9 cellular contexts compared by ENCODE assay signal in genomic region chr2:63819765-63820717, GRCh38. TPM values are rescaled to one million over a fixed set of nuclear protein-coding genes. Genes with fewer than 3 reads are reported as not detected.
A peak's percentile ranks its signal among the peaks of the same experiment; 100 is the strongest.
DNase-seq lines count a peak whose midpoint lies in the region; ATAC-seq, FAIRE-seq and TF ChIP-seq lines count a peak whose summit lies in the region.
"Had no signal": no experiment of that assay in that cellular context is flagged by ENCODE, and none has a peak within 500 bp of the region (broad histone marks: within the 10 kb centered on the region; RNA-seq: fewer than 3 reads in every experiment).

No MANE protein-coding gene starts in this region.

- TF ChIP-seq CTCF in K562 (IDR thresholded peaks at IDR 0.05 in 2 of 3, conservative IDR thresholded peaks at IDR 0.05 in 1 of 3; ENCODE audit: insufficient read depth in 2 of 3, low read depth in 1 of 3, low read length in 3 of 3) = no peak
- TF ChIP-seq CTCF in liver (IDR thresholded peaks at IDR 0.05; ENCODE audit: low read depth, low read length, missing input control) = no peak
- no peak for TF ChIP-seq CTCF in adrenal gland (IDR thresholded peaks at IDR 0.05)

- no peaks in the 10 kb centered on the region; the same call in 1 of the 2 replicates for H3K9me3 ChIP-seq in K562 (replicated peaks; ENCODE audit: control insufficient read depth, insufficient read depth, low read depth, low read length)
- no peaks in the 10 kb centered on the region for H3K9me3 ChIP-seq in liver (ENCODE audit: control insufficient read depth in 4 of 4, low read length in 3 of 4)
- no peaks in the 10 kb centered on the region for H3K9me3 ChIP-seq in adrenal gland (replicated peaks in 1 of 3)

- H4K20me1 ChIP-seq in K562 (replicated peaks; ENCODE audit: control insufficient read depth, insufficient read depth, low read length) = no peaks in the 10 kb centered on the region

- H3K9ac ChIP-seq in K562 (ENCODE audit: insufficient read depth in 1 of 2, low read depth in 2 of 2, low read length in 2 of 2) (no peak overlapping the region), liver (ENCODE audit: low read depth in 1 of 2, low read length in 2 of 2) (peak overlapping the region; percentile 50 to 90)

- intact Hi-C loops in K562 (cut with micrococcal nuclease) (no loop called here), adrenal gland (cut with DNase I) (no loop called here)

- TF ChIP-seq RAD21 in K562 (CRISPR knock-in tag; conservative IDR thresholded peaks at IDR 0.05 in 1 of 2, IDR thresholded peaks at IDR 0.05 in 1 of 2) (no peak), liver (IDR thresholded peaks at IDR 0.05) (peak; percentile 60 to 66)

- H3K4me3 ChIP-seq in K562 = no peak overlapping the region
- no peak overlapping the region for H3K4me3 ChIP-seq in liver (ENCODE audit: low read depth in 1 of 3, low read length in 3 of 3)
- no peak overlapping the region for H3K4me3 ChIP-seq in adrenal gland

- CTCF ChIA-PET in K562 (lab: Yijun Ruan, JAX; ENCODE audit: low intra/inter-chr PET ratio) = no interaction called here

- no TSS peak for BruUV-seq in K562 (replicated peaks; lab: Mats Ljungman, UMichigan)

- H3K79me2 ChIP-seq in K562 (ENCODE audit: control insufficient read depth, insufficient read depth, low read length) = no peaks in the 10 kb centered on the region

- no peak for TF ChIP-seq EP300 in K562 (IDR thresholded peaks at IDR 0.05; ENCODE audit: low read length)

- no peak overlapping the region for H2AFZ ChIP-seq in K562 (ENCODE audit: low read depth, low read length)

- TF ChIP-seq POLR2A in K562 (conservative IDR thresholded peaks at IDR 0.05) (no peak), adrenal gland (IDR thresholded peaks at IDR 0.05) (no peak)

- H3K4me1 ChIP-seq in K562 (replicated peaks in 1 of 2; ENCODE audit: control insufficient read depth in 2 of 2, insufficient read depth in 2 of 2, low read length in 2 of 2) (no peaks in the 10 kb centered on the region), liver (ENCODE audit: control insufficient read depth in 4 of 4, insufficient read depth in 4 of 4, low read length in 3 of 4) (peaks cover 8 to 32% (median 16%) of the 10 kb centered on the region in 4 donors), adrenal gland (replicated peaks in 1 of 2) (no peaks in the 10 kb centered on the region)

- POLR2A ChIA-PET in K562 (lab: Yijun Ruan, JAX) = interaction anchor here (0.6 to 1.1 kb wide), 2 partner anchors 15 to 20 kb away, joined by 3 read pairs; no protein-coding TSS in a partner anchor

- peaks cover 0 to 3% of the 10 kb centered on the region in 2 experiments; a peak in 4 of 5 replicates for H3K27me3 ChIP-seq in K562 (ENCODE audit: control insufficient read depth in 2 of 2, insufficient read depth in 2 of 2, low read length in 2 of 2)
- H3K27me3 ChIP-seq in liver (ENCODE audit: control insufficient read depth in 4 of 4, insufficient read depth in 4 of 4, low read length in 3 of 4) = no peaks in the 10 kb centered on the region
- H3K27me3 ChIP-seq in adrenal gland = no peaks in the 10 kb centered on the region

- no peak for ATAC-seq in K562

- 6% methylated on average over 6 of the region's 6 CpGs for WGBS in K562 (ENCODE audit: insufficient coverage, low coverage, missing lambda C conversion rate)
- 25% methylated on average over 6 of the region's 6 CpGs for whole genome bisulfite sequencing in liver
- WGBS in adrenal gland, 4 donors = 62 to 73% (median 64%) methylated on average over 6 of the region's 6 CpGs

- FAIRE-seq in K562 (lab: Jason Lieb, UNC) = no peak

- in situ Hi-C loops in K562 (cut with MboI) = no loop called here

- no peaks in the 10 kb centered on the region for H3K36me3 ChIP-seq in K562 (ENCODE audit: control insufficient read depth, insufficient read depth, low read length)
- H3K36me3 ChIP-seq in liver (ENCODE audit: control insufficient read depth in 4 of 4, insufficient read depth in 3 of 4, low read depth in 1 of 4, low read length in 3 of 4) = no peaks in the 10 kb centered on the region
- no peaks in the 10 kb centered on the region for H3K36me3 ChIP-seq in adrenal gland (replicated peaks in 1 of 2)

- H3K27ac ChIP-seq in K562 (ENCODE audit: extremely low read depth, low read depth, low read length) = no peak overlapping the region
- H3K27ac ChIP-seq in liver (ENCODE audit: low read depth in 1 of 2, low read length in 2 of 2) = peak overlapping the region; percentile 87 to 89
- H3K27ac ChIP-seq in adrenal gland = no peak overlapping the region

- no peak overlapping the region for H3K4me2 ChIP-seq in K562 (ENCODE audit: insufficient read depth, low read length)

- H3K9me1 ChIP-seq in K562 (ENCODE audit: control insufficient read depth, insufficient read depth, low read length) = no peaks in the 10 kb centered on the region

- DNase-seq in NAMALWA (ENCODE audit: low spot score) = peak; percentile 46
- no peak for DNase-seq in K562 (ENCODE audit: extremely low read depth in 1 of 4, low spot score in 3 of 4)
- DNase-seq in stromal cell of bone marrow (ENCODE audit: low read depth) = peak; percentile 28
- no peak for DNase-seq in iPS-NIHi7 (ENCODE audit: extremely low spot score)
- no peak for DNase-seq in NCI-H748 treated with DMSO at 0.1 percent for 48 hours (lab: John Stamatoyannopoulos, UW)
- DNase-seq in adrenal gland = no peak
- DNase-seq: H7, NCI-H1417 treated with DMSO at 0.1 percent for 48 hours had no signal

TF ChIP-seq in K562, 482 proteins besides CTCF, POLR2A, EP300 and RAD21 (continues in another document):
- TF ChIP-seq PHTF2 (CRISPR knock-in tag; IDR thresholded peaks at IDR 0.05) = no peak
- TF ChIP-seq KDM1A (IDR thresholded peaks at IDR 0.05) = no peak
- no peak for TF ChIP-seq CEBPG (CRISPR knock-in tag; IDR thresholded peaks at IDR 0.05)
- peak; percentile 63 to 69 for TF ChIP-seq CEBPG (tag; conservative IDR thresholded peaks at IDR 0.05 in 1 of 2, IDR thresholded peaks at IDR 0.05 in 1 of 2)
- peak; percentile 49; the same call in 1 of the 2 replicates for TF ChIP-seq CEBPB (tag; IDR thresholded peaks at IDR 0.05)
- TF ChIP-seq ATF3 (IDR thresholded peaks at IDR 0.05) = peak; percentile 43; the same call in 1 of the 2 replicates
- TF ChIP-seq ATF3 (CRISPR knock-in tag; conservative IDR thresholded peaks at IDR 0.05) = no peak

TF ChIP-seq in liver, 16 proteins besides CTCF, POLR2A, EP300 and RAD21 (continues in another document):
- peak; percentile 95 for TF ChIP-seq MAX (IDR thresholded peaks at IDR 0.05)
- TF ChIP-seq FOXA1 (IDR thresholded peaks at IDR 0.05) = peak; percentile 60
- TF ChIP-seq NR2F2 (IDR thresholded peaks at IDR 0.05) = peak; percentile 39
- TF ChIP-seq REST (IDR thresholded peaks at IDR 0.05) = peak; percentile 69
- TF ChIP-seq EGR1 (IDR thresholded peaks at IDR 0.05; ENCODE audit: low read depth in 2 of 2) = peak in 1 of 2 donors; percentile 81
- TF ChIP-seq RXRA (IDR thresholded peaks at IDR 0.05) = peak; percentile 87 to 94

RNA-seq across cellular contexts. Expression of gene UGP2, which starts 21.7 kb away (rescaled TPM):
- total RNA-seq in K562 (2011; cell fraction: chromatin; rRNA removed; ENCODE audit: low replicate concordance) = 22.2 and 53.0 TPM in 2 replicates
- total RNA-seq in K562 (2011; cell fraction: nucleolus; rRNA removed) = 12.8 and 14.7 TPM in 2 replicates
- 25.4 and 36.0 TPM in 2 replicates for total RNA-seq in K562 (2011; cell fraction: nucleoplasm; rRNA removed)
- total RNA-seq in K562 (2014; rRNA removed) (25.2 and 25.5 TPM in 2 replicates), K562 (2014; rRNA removed; fragmentation: Illumina TruSeq; extraction: Trizol) (51.0 and 57.9 TPM in 2 replicates), K562 (2015; rRNA removed; fragmentation: Illumina TruSeq; extraction: Trizol) (61.5 and 62.0 TPM in 2 replicates), K562 (2021) (44.0 and 52.4 TPM in 2 replicates), liver (100 to 1,000 TPM in 1 of 2 donors, 10 to 100 TPM in 1; 76.2 to 341 TPM), adrenal gland (100 to 1,000 TPM in 4 of 8 donors, 10 to 100 TPM in 4; 83.8 to 174 (median 106) TPM)
- polyA plus RNA-seq in K562 (2011; rRNA removed) (41.6 and 67.7 TPM in 2 replicates), K562 (2014; fragmentation: Illumina TruSeq; extraction: Trizol) (56.1 and 69.3 TPM in 2 replicates), K562 (2014; fragmentation: Nextera tagmentation; extraction: Ambion mirVana) (10 to 100 TPM; 58.9 to 59.6 TPM), K562 (2014; rRNA removed) (47.3 and 48.9 TPM in 2 replicates), liver (100 to 1,000 TPM; 182 to 723 TPM), adrenal gland (100 to 1,000 TPM in 1 of 3 donors, 10 to 100 TPM in 2; 62.4 to 195 (median 73.5) TPM)
- 7.2 and 17.2 TPM in 2 replicates for polyA plus RNA-seq in K562 (2011; cell fraction: cytosol; rRNA removed)
- polyA plus RNA-seq in K562 (2011; cell fraction: nucleus; rRNA removed) = 8.2 and 14.7 TPM in 2 replicates
- 64.0 and 71.6 TPM in 2 replicates for polyA plus RNA-seq in K562 (2012)
- 44.6 and 50.5 TPM in 2 replicates for polyA minus RNA-seq in K562 (2011; rRNA and poly(A)+ RNA removed)
- polyA minus RNA-seq in K562 (2011; cell fraction: cytosol; rRNA and poly(A)+ RNA removed) = 17.4 and 26.1 TPM in 2 replicates
- polyA minus RNA-seq in K562 (2011; cell fraction: nucleus; rRNA and poly(A)+ RNA removed) = 12.0 and 25.8 TPM in 2 replicates

Comparison
In these comparisons a context has a peak if more than half of its experiments do, and no peak if none do; other contexts are left out.
1. DNase-seq: peak in NAMALWA (single experiment) and stromal cell of bone marrow (single experiment); none in K562 (0 of 4), iPS-NIHi7 (single experiment), NCI-H748 treated with DMSO at 0.1 percent for 48 hours (single experiment) and adrenal gland (0 of 7).
2. H3K27ac ChIP-seq: peak in liver (2 of 2); none in K562 (single experiment) and adrenal gland (0 of 5).
3. H3K9ac ChIP-seq: peak in liver (2 of 2); none in K562 (0 of 2).